ENCODE assay signal across 26 cellular contexts in genomic region chr13:100860866-100861265, GRCh38.
"Had no signal": no experiment of that assay in that cellular context is flagged by ENCODE, and none has a peak within 500 bp of the region (broad histone marks: within the 10 kb centered on the region; RNA-seq: fewer than 3 reads in every experiment).

No MANE protein-coding gene starts in this region.

- DNase-seq: dermis blood vessel endothelial cell; effector memory CD4-positive, alpha-beta T cell; erythroblast; esophagus squamous epithelium; foreskin melanocyte; hypothalamus; mesendoderm; midbrain; naive thymus-derived CD4-positive, alpha-beta T cell; stimulated activated CD4-positive, alpha-beta T cell treated with anti-CD3 and anti-CD28 coated beads, Interleukin-2, amount 100 ng/mL, for 24 hours; stimulated activated CD4-positive, alpha-beta T cell treated with anti-CD3 and anti-CD28 coated beads, Interleukin-4, amount 100 ng/mL, for 24 hours; stimulated activated naive CD4-positive, alpha-beta T cell treated with Interleukin-2 at 50 U/mL for 16 hours; stomach; thyroid gland; trophoblast cell had no signal

- H3K4me1 ChIP-seq: esophagus squamous epithelium, neural progenitor cell, parathyroid adenoma, prostate gland, right atrium auricular region, stomach, thyroid gland, vagina had no signal

- H3K27me3 ChIP-seq: esophagus squamous epithelium, neural progenitor cell, right atrium auricular region, stomach, thyroid gland, vagina had no signal

- H3K27ac Mint-ChIP-seq: naive thymus-derived CD4-positive, alpha-beta T cell; nephron; neural progenitor cell; stimulated activated effector memory CD8-positive, alpha-beta T cell treated with anti-CD3 and anti-CD28 coated beads, Interleukin-12 subunit alpha, Interleukin-12 subunit beta, amount 100 ng/mL, for 72 hours had no signal

- H3K9ac ChIP-seq: neural progenitor cell, parathyroid adenoma had no signal

- H2AFZ ChIP-seq: neural progenitor cell, parathyroid adenoma had no signal

- ATAC-seq: left lobe of liver; naive thymus-derived CD4-positive, alpha-beta T cell; sciatic nerve; stimulated activated effector memory CD8-positive, alpha-beta T cell treated with anti-CD3 and anti-CD28 coated beads, Interleukin-12 subunit alpha, Interleukin-12 subunit beta, amount 100 ng/mL, for 72 hours had no signal

- H3K4me1 Mint-ChIP-seq: nephron; neural progenitor cell; stimulated activated effector memory CD8-positive, alpha-beta T cell treated with anti-CD3 and anti-CD28 coated beads, Interleukin-12 subunit alpha, Interleukin-12 subunit beta, amount 100 ng/mL, for 72 hours had no signal

- H3K4me3 Mint-ChIP-seq: naive thymus-derived CD4-positive, alpha-beta T cell; nephron; neural progenitor cell; stimulated activated effector memory CD8-positive, alpha-beta T cell treated with anti-CD3 and anti-CD28 coated beads, Interleukin-12 subunit alpha, Interleukin-12 subunit beta, amount 100 ng/mL, for 72 hours had no signal

- H3K36me3 ChIP-seq: esophagus squamous epithelium, neural progenitor cell, prostate gland, right atrium auricular region, stomach, thyroid gland, vagina had no signal

- H3K4me3 ChIP-seq: coronary artery, esophagus squamous epithelium, lung, neural progenitor cell, prostate gland, right atrium auricular region, stomach, thyroid gland, vagina had no signal

- H3K36me3 Mint-ChIP-seq: naive thymus-derived CD4-positive, alpha-beta T cell; neural progenitor cell; stimulated activated effector memory CD8-positive, alpha-beta T cell treated with anti-CD3 and anti-CD28 coated beads, Interleukin-12 subunit alpha, Interleukin-12 subunit beta, amount 100 ng/mL, for 72 hours had no signal

- H3K9me3 ChIP-seq: esophagus squamous epithelium, prostate gland, stomach, thyroid gland, vagina had no signal

- H3K27ac ChIP-seq: coronary artery, esophagus squamous epithelium, neural progenitor cell, parathyroid adenoma, prostate gland, right atrium auricular region, stomach, thyroid gland, vagina had no signal

- H3K4me2 ChIP-seq: neural progenitor cell had no signal
